ENCODE assay signal across 11 cellular contexts in genomic region chr19:13865243-13865577, GRCh38. TPM values are rescaled to one million over a fixed set of nuclear protein-coding genes. Genes with fewer than 3 reads are reported as not detected.
DNase-seq lines count a peak whose midpoint lies in the region; ATAC-seq and TF ChIP-seq lines count a peak whose summit lies in the region.
"Had no signal": no experiment of that assay in that cellular context is flagged by ENCODE, and none has a peak within 500 bp of the region (broad histone marks: within the 10 kb centered on the region; RNA-seq: fewer than 3 reads in every experiment).

No MANE protein-coding gene starts in this region.

- H3K27ac ChIP-seq in cardiac muscle cell, result no peak overlapping the region
- no peak overlapping the region for H3K27ac ChIP-seq in lower lobe of right lung
- H3K27ac ChIP-seq in upper lobe of left lung, result peak overlapping the region in 2 of 4 donors; percentile 48 to 71

- TF ChIP-seq EP300 in upper lobe of left lung (IDR thresholded peaks at IDR 0.05), result no peak

- CTCF ChIA-PET in activated CD8-positive, alpha-beta memory T cell treated with anti-CD3 and anti-CD28 coated beads, Interleukin-2, amount 10 ng/mL, durations not matched to agents 7 days and 5 days (lab: Charles Lee), result interaction anchor here (0.6 to 8.6 kb wide), 6 partner anchors 14 to 194 kb away, joined by 3 to 244 read pairs (median 5); partner anchors contain the start of gene ZSWIM4

- no peaks in the 10 kb centered on the region for H3K36me3 Mint-ChIP-seq in activated CD8-positive, alpha-beta memory T cell treated with anti-CD3 and anti-CD28 coated beads, Interleukin-2, amount 10 ng/mL, durations not matched to agents 7 days and 5 days

- H3K4me1 ChIP-seq in cardiac muscle cell (ENCODE audit: low read depth) (peaks cover 4% of the 10 kb centered on the region), lower lobe of right lung (peaks cover 34% of the 10 kb centered on the region), upper lobe of left lung (peaks cover 22 to 52% (median 39%) of the 10 kb centered on the region in 4 donors)

- peaks cover 35% of the 10 kb centered on the region for H3K4me1 Mint-ChIP-seq in activated CD8-positive, alpha-beta memory T cell treated with anti-CD3 and anti-CD28 coated beads, Interleukin-2, amount 10 ng/mL, durations not matched to agents 7 days and 5 days

- DNase-seq in cardiac muscle cell (ENCODE audit: low read depth in 1 of 2, low spot score in 1 of 2), result no peak
- no peak for DNase-seq in left ventricle myocardium superior
- DNase-seq in astrocyte of the spinal cord (ENCODE audit: low read depth, low spot score), result no peak
- DNase-seq in lower lobe of right lung, result no peak
- no peak for DNase-seq in upper lobe of left lung
- no peak for DNase-seq in activated CD8-positive, alpha-beta memory T cell treated with anti-CD3 and anti-CD28 coated beads, Interleukin-2, amount 10 ng/mL, durations not matched to agents 7 days and 5 days
- DNase-seq: activated CD4-positive, alpha-beta T cell treated with anti-CD3 and anti-CD28 coated beads, Interleukin-2, amount 50 U/mL, for 4 hours; OCI-M1 had no signal

- ATAC-seq in left ventricle myocardium superior, result no peak
- ATAC-seq in lower lobe of right lung, result no peak
- ATAC-seq in upper lobe of left lung (ENCODE audit: low FRiP score in 2 of 2), result no peak
- ATAC-seq in HG03139 (IDR thresholded peaks at IDR 0.05; ENCODE audit: unreplicated experiment), result no peak
- ATAC-seq in GM18517 (IDR thresholded peaks at IDR 0.05; ENCODE audit: unreplicated experiment), result no peak
- ATAC-seq in activated CD8-positive, alpha-beta memory T cell treated with anti-CD3 and anti-CD28 coated beads, Interleukin-2, amount 10 ng/mL, durations not matched to agents 7 days and 5 days, result no peak

- TF ChIP-seq CTCF in cardiac muscle cell (IDR thresholded peaks at IDR 0.05; ENCODE audit: low read depth, low read length) (no peak), astrocyte of the spinal cord (IDR thresholded peaks at IDR 0.05; ENCODE audit: low read depth, low read length) (no peak), lower lobe of right lung (IDR thresholded peaks at IDR 0.05) (no peak), upper lobe of left lung (IDR thresholded peaks at IDR 0.05) (no peak)

- H3K36me3 ChIP-seq in cardiac muscle cell (no peaks in the 10 kb centered on the region), lower lobe of right lung (no peaks in the 10 kb centered on the region), upper lobe of left lung (no peaks in the 10 kb centered on the region)

- H3K27me3 Mint-ChIP-seq in activated CD8-positive, alpha-beta memory T cell treated with anti-CD3 and anti-CD28 coated beads, Interleukin-2, amount 10 ng/mL, durations not matched to agents 7 days and 5 days, result peaks cover 23% of the 10 kb centered on the region

- TF ChIP-seq POLR2A in upper lobe of left lung (IDR thresholded peaks at IDR 0.05), result no peak

- H3K27ac Mint-ChIP-seq in activated CD8-positive, alpha-beta memory T cell treated with anti-CD3 and anti-CD28 coated beads, Interleukin-2, amount 10 ng/mL, durations not matched to agents 7 days and 5 days, result no peak overlapping the region

- peaks cover 28% of the 10 kb centered on the region for H3K27me3 ChIP-seq in cardiac muscle cell
- H3K27me3 ChIP-seq in lower lobe of right lung (ENCODE audit: low read depth), result no peaks in the 10 kb centered on the region
- peaks cover 0 to 13% (median 4%) of the 10 kb centered on the region in 4 donors for H3K27me3 ChIP-seq in upper lobe of left lung

- intact Hi-C loops in left ventricle myocardium superior (cut with micrococcal nuclease), result loop anchor here (10.0 kb wide), 1 partner anchor 80 kb away; no protein-coding TSS in a partner anchor
- intact Hi-C loops in lower lobe of right lung (cut with DNase I), result loop anchor here (10.0 kb wide), 1 partner anchor 80 kb away; no protein-coding TSS in a partner anchor

- in situ Hi-C loops in astrocyte of the spinal cord (cut with HindIII; ENCODE audit: low sequenced_read_pairs), result no loop called here

- WGBS in upper lobe of left lung, 2 donors, result 0% methylated on average over 1 of the region's 52 CpGs; no CpG with 5 or more reads in 1 of the 2 donors

- H3K9me3 ChIP-seq in cardiac muscle cell (ENCODE audit: low read depth) (no peaks in the 10 kb centered on the region), lower lobe of right lung (no peaks in the 10 kb centered on the region), upper lobe of left lung (no peaks in the 10 kb centered on the region)

- H3K9me3 Mint-ChIP-seq in activated CD8-positive, alpha-beta memory T cell treated with anti-CD3 and anti-CD28 coated beads, Interleukin-2, amount 10 ng/mL, durations not matched to agents 7 days and 5 days (ENCODE audit: low read depth), result no peaks in the 10 kb centered on the region

- H3K4me3 ChIP-seq in cardiac muscle cell (peak overlapping the region; percentile 96), astrocyte of the spinal cord (ENCODE audit: low read depth, low read length) (peak overlapping the region; percentile 54), lower lobe of right lung (peak overlapping the region; percentile 68), upper lobe of left lung (peak overlapping the region in 3 of 4 donors; percentile 57 to 79 (median 75))

- H3K4me3 Mint-ChIP-seq in activated CD8-positive, alpha-beta memory T cell treated with anti-CD3 and anti-CD28 coated beads, Interleukin-2, amount 10 ng/mL, durations not matched to agents 7 days and 5 days, result no peak overlapping the region

RNA-seq across cellular contexts. Expression of gene NANOS3, which starts 11.7 kb away (rescaled TPM):
- 0.39 and 2.0 TPM in 2 replicates for total RNA-seq in cardiac muscle cell
- 0.86 and 1.6 TPM in 2 replicates for polyA plus RNA-seq in cardiac muscle cell
- total RNA-seq in left ventricle myocardium superior, result 0.69 TPM
- 0.68 TPM for total RNA-seq in lower lobe of right lung
- 1 to 10 TPM in 2 of 6 donors, not detected in 4; 1.3 to 5.2 TPM for total RNA-seq in upper lobe of left lung
- total RNA-seq in activated CD8-positive, alpha-beta memory T cell treated with anti-CD3 and anti-CD28 coated beads, Interleukin-2, amount 10 ng/mL, durations not matched to agents 7 days and 5 days, result 1 to 10 TPM; 1.1 to 2.8 TPM
- total RNA-seq: liver had no signal
- polyA plus RNA-seq: liver had no signal

RNA-seq across cellular contexts. Expression of gene BRME1, which starts 40.7 kb away (rescaled TPM):
- total RNA-seq in cardiac muscle cell, result 4.0 and 8.8 TPM in 2 replicates
- polyA plus RNA-seq in cardiac muscle cell, result 3.0 and 8.2 TPM in 2 replicates
- total RNA-seq in left ventricle myocardium superior, result 0.72 TPM
- total RNA-seq in lower lobe of right lung, result 2.0 TPM
- 1 to 10 TPM in 5 of 6 donors, under 1 TPM in 1; 0.46 to 4.4 (median 2.1) TPM for total RNA-seq in upper lobe of left lung
- total RNA-seq in activated CD8-positive, alpha-beta memory T cell treated with anti-CD3 and anti-CD28 coated beads, Interleukin-2, amount 10 ng/mL, durations not matched to agents 7 days and 5 days, result 1 to 10 TPM; 4.1 to 4.4 TPM

RNA-seq across cellular contexts. Expression of gene CC2D1A, which starts 40.8 kb away (rescaled TPM):
- total RNA-seq in cardiac muscle cell (43.2 and 46.6 TPM in 2 replicates), left ventricle myocardium superior (19.6 TPM), lower lobe of right lung (32.4 TPM), upper lobe of left lung (10 to 100 TPM; 30.4 to 95.3 (median 35.3) TPM)
- 41.5 and 42.5 TPM in 2 replicates for polyA plus RNA-seq in cardiac muscle cell
- total RNA-seq in activated CD8-positive, alpha-beta memory T cell treated with anti-CD3 and anti-CD28 coated beads, Interleukin-2, amount 10 ng/mL, durations not matched to agents 7 days and 5 days, result 10 to 100 TPM; 34.0 to 35.1 TPM
